In the genomic region with DNA sequence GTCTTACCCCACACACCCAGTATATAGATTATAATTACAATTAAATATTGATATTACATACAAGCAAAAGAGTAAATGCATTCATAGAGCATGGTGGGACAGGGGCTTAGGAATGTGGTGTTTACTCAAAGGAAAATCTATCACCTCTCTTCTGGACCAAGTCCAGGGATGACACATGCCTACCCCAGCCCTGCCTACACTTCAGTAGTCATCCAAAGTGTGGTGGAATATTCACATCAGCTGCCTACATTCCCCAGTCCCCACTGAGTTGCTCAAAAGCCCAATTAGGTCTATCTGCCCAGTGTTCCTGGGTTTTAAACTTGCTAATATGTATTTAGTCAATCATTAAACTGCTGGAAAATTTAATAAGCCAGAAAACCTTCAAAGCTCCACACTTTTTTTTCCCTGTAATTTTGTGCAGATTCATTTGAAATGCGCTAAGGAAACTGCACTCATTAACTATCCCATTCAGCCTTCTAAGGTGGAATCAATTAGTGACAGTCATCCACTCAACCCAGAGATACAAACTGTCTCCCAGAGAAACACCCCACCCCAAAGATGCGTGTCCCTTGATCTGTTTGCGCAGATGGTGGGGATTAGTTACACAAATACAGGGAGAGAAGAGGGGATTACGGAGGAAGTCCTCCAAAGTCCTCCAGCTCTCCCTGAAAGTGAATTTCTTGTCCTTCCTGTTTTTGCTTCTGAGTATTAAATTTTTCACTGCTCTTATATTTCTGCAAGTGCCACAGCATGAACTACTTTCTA, we compare ENCODE assay signal across 11 cellular contexts.
DNase-seq lines count a peak whose midpoint lies in the region; ATAC-seq and TF ChIP-seq lines count a peak whose summit lies in the region.
"Had no signal": no experiment of that assay in that cellular context is flagged by ENCODE, and none has a peak within 500 bp of the region (broad histone marks: within the 10 kb centered on the region; RNA-seq: fewer than 3 reads in every experiment).

No MANE protein-coding gene starts in this region.

- TF ChIP-seq CTCF in nephron progenitor cell (IDR thresholded peaks at IDR 0.05) = no peak

- DNase-seq in Daoy (ENCODE audit: low read depth) = peak; percentile 1
- peak; percentile 86 for DNase-seq in NCI-H524 treated with DMSO at 0.1 percent for 48 hours (lab: John Stamatoyannopoulos, UW)
- DNase-seq in dermis blood vessel endothelial cell = peak; percentile 32
- DNase-seq in nephron progenitor cell = no peak
- DNase-seq in NCI-H187 treated with DMSO at 0.1 percent for 48 hours (lab: John Stamatoyannopoulos, UW) = no peak
- DNase-seq in GF-D8 (lab: John Stamatoyannopoulos, UW) = no peak
- no peak for DNase-seq in stimulated activated naive CD4-positive, alpha-beta T cell (lab: John Stamatoyannopoulos, UW)
- DNase-seq: activated CD4-positive, alpha-beta T cell treated with anti-CD3 and anti-CD28 coated beads, Interleukin-2, amount 50 U/mL, for 4 hours; DMS79 treated with DMSO at 0.1 percent for 48 hours had no signal

- peaks cover 52% of the 10 kb centered on the region for H3K4me1 Mint-ChIP-seq in nephron progenitor cell
- H3K4me1 Mint-ChIP-seq: B cell had no signal

- H3K27me3 Mint-ChIP-seq in nephron progenitor cell (ENCODE audit: low read depth, poor library complexity) = no peaks in the 10 kb centered on the region
- H3K27me3 Mint-ChIP-seq: B cell had no signal

- no peak overlapping the region for H3K4me3 Mint-ChIP-seq in nephron progenitor cell
- H3K4me3 Mint-ChIP-seq: B cell had no signal

- H3K36me3 Mint-ChIP-seq in nephron progenitor cell (ENCODE audit: low read depth) = no peaks in the 10 kb centered on the region

- no peak for ATAC-seq in GM19035 (IDR thresholded peaks at IDR 0.05; ENCODE audit: unreplicated experiment)

- peak overlapping the region; percentile 88 for H3K27ac Mint-ChIP-seq in nephron progenitor cell
- H3K27ac Mint-ChIP-seq: B cell had no signal

- peaks cover 3% of the 10 kb centered on the region for H3K9me3 Mint-ChIP-seq in nephron progenitor cell

Comparison
In these comparisons a context has a peak if more than half of its experiments do, and no peak if none do; other contexts are left out.
1. DNase-seq: peak in Daoy (single experiment), NCI-H524 treated with DMSO at 0.1 percent for 48 hours (single experiment) and dermis blood vessel endothelial cell (single experiment); none in nephron progenitor cell (single experiment), NCI-H187 treated with DMSO at 0.1 percent for 48 hours (single experiment), GF-D8 (single experiment) and stimulated activated naive CD4-positive, alpha-beta T cell (0 of 6).